In the genomic region with DNA sequence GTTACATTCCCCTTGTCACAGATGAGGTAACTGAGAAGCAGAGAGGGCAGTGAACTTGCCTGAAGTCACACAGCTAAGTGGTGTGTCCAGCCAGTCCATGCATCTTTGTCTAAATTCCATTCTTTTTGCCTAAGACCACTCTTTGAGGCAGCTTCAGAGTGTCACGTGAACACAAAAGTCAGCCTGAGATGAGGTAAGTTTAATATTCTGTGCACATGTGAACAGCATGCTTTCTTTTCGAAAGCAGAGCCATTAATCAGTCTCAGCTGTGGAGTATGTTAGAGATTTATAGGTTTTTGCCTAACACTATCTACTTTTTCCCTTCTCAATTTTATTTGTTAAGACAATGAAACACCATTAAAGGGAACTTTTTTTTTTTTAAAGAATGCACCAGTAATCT, we compare ENCODE assay signal across 13 cellular contexts. TPM values are rescaled to one million over a fixed set of nuclear protein-coding genes. Genes with fewer than 3 reads are reported as not detected.
DNase-seq lines count a peak whose midpoint lies in the region; ATAC-seq and TF ChIP-seq lines count a peak whose summit lies in the region.
"Had no signal": no experiment of that assay in that cellular context is flagged by ENCODE, and none has a peak within 500 bp of the region (broad histone marks: within the 10 kb centered on the region; RNA-seq: fewer than 3 reads in every experiment).

No MANE protein-coding gene starts in this region.

- H3K36me3 ChIP-seq in mucosa of stomach (ENCODE audit: control insufficient read depth, insufficient read depth, low read length) (no peaks in the 10 kb centered on the region), tibial artery (no peaks in the 10 kb centered on the region)
- no peaks in the 10 kb centered on the region for H3K36me3 ChIP-seq in CD8-positive, alpha-beta T cell (ENCODE audit: insufficient read depth, low read length)

- intact Hi-C loops in tibial artery (cut with DNase I; ENCODE audit: low total_unique reads), result no loop called here
- intact Hi-C loops in CD8-positive, alpha-beta T cell (cut with DNase I, micrococcal nuclease), result no loop called here

- no peak for ATAC-seq in CD8-positive, alpha-beta T cell
- no peak for ATAC-seq in naive thymus-derived CD8-positive, alpha-beta T cell
- ATAC-seq: HCT116 had no signal

- no peaks in the 10 kb centered on the region for H3K9me3 Mint-ChIP-seq in HFFc6
- no peaks in the 10 kb centered on the region for H3K9me3 Mint-ChIP-seq in CD8-positive, alpha-beta T cell
- no peaks in the 10 kb centered on the region for H3K9me3 Mint-ChIP-seq in naive thymus-derived CD8-positive, alpha-beta T cell

- H3K9ac ChIP-seq in mucosa of stomach (ENCODE audit: low read length), result peak overlapping the region; percentile 42

- peak; percentile 28 for DNase-seq in HFFc6
- peak; percentile 67 for DNase-seq in choroid plexus epithelial cell (ENCODE audit: low read depth)
- no peak for DNase-seq in tibial artery
- DNase-seq in activated gamma-delta T cell treated with Interleukin-2 at 50 U/mL for 16 hours, result no peak
- DNase-seq in CD8-positive, alpha-beta T cell, result no peak
- no peak for DNase-seq in naive thymus-derived CD8-positive, alpha-beta T cell
- DNase-seq: activated CD4-positive, CD25-positive, alpha-beta regulatory T cell treated with anti-CD3 and anti-CD28 coated beads, Interleukin-2, amount 50 U/mL, for 72 hours; brain microvascular endothelial cell; DMS 273 treated with DMSO at 0.1 percent for 48 hours; NCI-H1694 treated with DMSO at 0.1 percent for 48 hours; stimulated activated naive CD4-positive, alpha-beta T cell had no signal

- peak overlapping the region; percentile 97; the same call in 1 of the 2 replicates for H3K27ac Mint-ChIP-seq in HFFc6
- no peak overlapping the region for H3K27ac Mint-ChIP-seq in CD8-positive, alpha-beta T cell
- H3K27ac Mint-ChIP-seq in naive thymus-derived CD8-positive, alpha-beta T cell, result no peak overlapping the region

- no peaks in the 10 kb centered on the region; the same call in 1 of the 2 replicates for H3K36me3 Mint-ChIP-seq in HFFc6 (ENCODE audit: low read depth)
- H3K36me3 Mint-ChIP-seq in CD8-positive, alpha-beta T cell, result no peaks in the 10 kb centered on the region
- no peaks in the 10 kb centered on the region for H3K36me3 Mint-ChIP-seq in naive thymus-derived CD8-positive, alpha-beta T cell

- no peaks in the 10 kb centered on the region; the same call in 1 of the 2 replicates for H3K27me3 Mint-ChIP-seq in HFFc6 (ENCODE audit: insufficient read depth)
- H3K27me3 Mint-ChIP-seq in CD8-positive, alpha-beta T cell (ENCODE audit: low read depth), result no peaks in the 10 kb centered on the region
- H3K27me3 Mint-ChIP-seq in naive thymus-derived CD8-positive, alpha-beta T cell, result peaks cover 1 to 9% (median 4%) of the 10 kb centered on the region in 5 donors

- no peaks in the 10 kb centered on the region for H3K27me3 ChIP-seq in mucosa of stomach (ENCODE audit: control insufficient read depth, insufficient read depth, low read length)
- no peaks in the 10 kb centered on the region for H3K27me3 ChIP-seq in tibial artery
- H3K27me3 ChIP-seq in CD8-positive, alpha-beta T cell (ENCODE audit: insufficient read depth, low read length), result no peaks in the 10 kb centered on the region
- H3K27me3 ChIP-seq: brain microvascular endothelial cell had no signal

- peaks cover 14% of the 10 kb centered on the region for H3K4me1 ChIP-seq in mucosa of stomach (ENCODE audit: control insufficient read depth, insufficient read depth, low read length)
- H3K4me1 ChIP-seq in tibial artery, result peaks cover 0 to 64% (median 41%) of the 10 kb centered on the region in 4 donors
- H3K4me1 ChIP-seq in CD8-positive, alpha-beta T cell (ENCODE audit: insufficient read depth, low read length), result no peaks in the 10 kb centered on the region

- CTCF ChIA-PET in CD8-positive, alpha-beta T cell (lab: Charles Lee), result no interaction called here

- POLR2A ChIA-PET in CD8-positive, alpha-beta T cell (lab: Charles Lee), result no interaction called here
- POLR2A ChIA-PET in naive thymus-derived CD8-positive, alpha-beta T cell (lab: Charles Lee), result no interaction called here

- no peaks in the 10 kb centered on the region for H3K9me3 ChIP-seq in mucosa of stomach (ENCODE audit: control insufficient read depth, low read length)
- no peaks in the 10 kb centered on the region for H3K9me3 ChIP-seq in tibial artery
- H3K9me3 ChIP-seq in CD8-positive, alpha-beta T cell (ENCODE audit: low read length), result no peaks in the 10 kb centered on the region

- H3K4me1 Mint-ChIP-seq in HFFc6 (ENCODE audit: low read depth), result peaks cover 74% of the 10 kb centered on the region
- no peaks in the 10 kb centered on the region for H3K4me1 Mint-ChIP-seq in CD8-positive, alpha-beta T cell (ENCODE audit: low read depth)
- H3K4me1 Mint-ChIP-seq in naive thymus-derived CD8-positive, alpha-beta T cell, result peaks cover 0 to 8% (median 0%) of the 10 kb centered on the region in 4 donors

- no peak overlapping the region for H3K4me3 Mint-ChIP-seq in HFFc6
- H3K4me3 Mint-ChIP-seq in CD8-positive, alpha-beta T cell, result no peak overlapping the region
- H3K4me3 Mint-ChIP-seq in naive thymus-derived CD8-positive, alpha-beta T cell, result no peak overlapping the region

- peak overlapping the region; percentile 30 to 41 for H3K27ac ChIP-seq in tibial artery
- H3K27ac ChIP-seq in CD8-positive, alpha-beta T cell (ENCODE audit: low read depth, low read length), result no peak overlapping the region
- H3K27ac ChIP-seq: brain microvascular endothelial cell had no signal

- no peak for TF ChIP-seq CTCF in HFFc6 (IDR thresholded peaks at IDR 0.05)
- TF ChIP-seq CTCF in choroid plexus epithelial cell (conservative IDR thresholded peaks at IDR 0.05; ENCODE audit: low read depth, low read length), result no peak
- no peak for TF ChIP-seq CTCF in tibial artery (IDR thresholded peaks at IDR 0.05)
- no peak for TF ChIP-seq CTCF in CD8-positive, alpha-beta T cell (IDR thresholded peaks at IDR 0.05)

- no peak overlapping the region for H3K4me3 ChIP-seq in choroid plexus epithelial cell (ENCODE audit: low read depth, low read length)
- no peak overlapping the region for H3K4me3 ChIP-seq in mucosa of stomach (ENCODE audit: low read length)
- no peak overlapping the region for H3K4me3 ChIP-seq in tibial artery
- H3K4me3 ChIP-seq in CD8-positive, alpha-beta T cell (ENCODE audit: low read depth, low read length), result no peak overlapping the region

RNA-seq across cellular contexts. Expression of gene SH3PXD2B, which starts 43.5 kb away (rescaled TPM):
- total RNA-seq in HFFc6 (2021; fragmentation: NEBNext Ultra II Directional; extraction: Animal tissue kit (Norgen Biotek cat#: 25700)), result 10 to 100 TPM; 12.4 to 28.4 (median 24.3) TPM
- under 1 TPM; 0.03 to 0.08 TPM for total RNA-seq in CD8-positive, alpha-beta T cell
- under 1 TPM; 0.47 to 0.55 TPM for total RNA-seq in naive thymus-derived CD8-positive, alpha-beta T cell
- under 1 TPM in 2 of 3 donors, not detected in 1; 0.09 to 0.10 TPM for polyA plus RNA-seq in naive thymus-derived CD8-positive, alpha-beta T cell

Comparison
In these comparisons a context has a peak if more than half of its experiments do, and no peak if none do; other contexts are left out.
1. DNase-seq: peak in HFFc6 (single experiment) and choroid plexus epithelial cell (single experiment); none in tibial artery (0 of 2), activated gamma-delta T cell treated with Interleukin-2 at 50 U/mL for 16 hours (single experiment), CD8-positive, alpha-beta T cell (0 of 7) and naive thymus-derived CD8-positive, alpha-beta T cell (0 of 10).
2. RNA of gene SH3PXD2B, which starts 43.5 kb away (total RNA-seq): 12.4 to 28.4 TPM in HFFc6; 0.47 to 0.55 TPM in naive thymus-derived CD8-positive, alpha-beta T cell and 0.03 to 0.08 TPM in CD8-positive, alpha-beta T cell; every median in the first group is over 4 times any median in the second.